12 cellular contexts compared by ENCODE assay signal in genomic region chr2:45637440-45637839, GRCh38. TPM values are rescaled to one million over a fixed set of nuclear protein-coding genes. Genes with fewer than 3 reads are reported as not detected.
DNase-seq lines count a peak whose midpoint lies in the region; ATAC-seq and TF ChIP-seq lines count a peak whose summit lies in the region.
"Had no signal": no experiment of that assay in that cellular context is flagged by ENCODE, and none has a peak within 500 bp of the region (broad histone marks: within the 10 kb centered on the region; RNA-seq: fewer than 3 reads in every experiment).

No MANE protein-coding gene starts in this region.

- no peaks in the 10 kb centered on the region for H3K9me3 Mint-ChIP-seq in type B pancreatic cell

- H3K27me3 Mint-ChIP-seq in type B pancreatic cell = peaks cover 63% of the 10 kb centered on the region

- no peaks in the 10 kb centered on the region for H3K36me3 ChIP-seq in kidney epithelial cell (ENCODE audit: control insufficient read depth, insufficient read depth, low read length)
- H3K36me3 ChIP-seq: heart right ventricle had no signal

- peak; percentile 50 for DNase-seq in RPMI7951 (ENCODE audit: low read depth)
- peak; percentile 67 for DNase-seq in kidney epithelial cell (ENCODE audit: low read depth)
- no peak for DNase-seq in type B pancreatic cell (ENCODE audit: extremely low spot score, unreplicated experiment)
- DNase-seq in NCI-H2081 treated with DMSO at 0.1 percent for 48 hours (lab: John Stamatoyannopoulos, UW) = no peak
- DNase-seq in activated CD4-positive, alpha-beta T cell treated with anti-CD3 and anti-CD28 coated beads for 4 hours = no peak
- DNase-seq: amniotic stem cell, DND-41, heart right ventricle, NCI-H1930 had no signal

- H3K36me3 Mint-ChIP-seq in type B pancreatic cell = no peaks in the 10 kb centered on the region

- ATAC-seq in GM18498 (IDR thresholded peaks at IDR 0.05; ENCODE audit: unreplicated experiment) (peak; percentile 82), HG02642 (IDR thresholded peaks at IDR 0.05; ENCODE audit: poor library complexity, unreplicated experiment) (peak; percentile 51), HG03139 (IDR thresholded peaks at IDR 0.05; ENCODE audit: unreplicated experiment) (no peak)

- no peak overlapping the region for H3K4me3 Mint-ChIP-seq in type B pancreatic cell

- TF ChIP-seq CTCF in kidney epithelial cell (IDR thresholded peaks at IDR 0.05; ENCODE audit: insufficient read depth, low read length, poor library complexity, severe bottlenecking) (no peak), type B pancreatic cell (conservative IDR thresholded peaks at IDR 0.05) (no peak)

- no peak overlapping the region for H3K27ac Mint-ChIP-seq in type B pancreatic cell

- no peak overlapping the region for H3K4me3 ChIP-seq in kidney epithelial cell (ENCODE audit: low read depth, low read length)
- H3K4me3 ChIP-seq: heart right ventricle had no signal

- H3K4me1 Mint-ChIP-seq in type B pancreatic cell (ENCODE audit: unreplicated experiment) = no peaks in the 10 kb centered on the region

- H3K27me3 ChIP-seq in kidney epithelial cell (ENCODE audit: control insufficient read depth, insufficient read depth, low read length) = peaks cover 3% of the 10 kb centered on the region

RNA-seq across cellular contexts. Expression of gene PRKCE, which starts 14.0 kb away (rescaled TPM):
- 28.2 and 30.2 TPM in 2 replicates for total RNA-seq in RPMI7951 (2014; rRNA removed; shearing (Covaris generic))
- 21.0 and 28.5 TPM in 2 replicates for total RNA-seq in kidney epithelial cell
- total RNA-seq in type B pancreatic cell (ENCODE audit: low replicate concordance) = 9.5 and 21.2 TPM in 2 replicates

RNA-seq across cellular contexts. Expression of gene SRBD1, which starts 26.4 kb away (rescaled TPM):
- total RNA-seq in RPMI7951 (2014; rRNA removed; shearing (Covaris generic)) = 13.4 and 19.7 TPM in 2 replicates
- 12.7 and 18.4 TPM in 2 replicates for total RNA-seq in kidney epithelial cell
- 10.7 and 19.3 TPM in 2 replicates for total RNA-seq in type B pancreatic cell (ENCODE audit: low replicate concordance)

Comparison
In these comparisons a context has a peak if more than half of its experiments do, and no peak if none do; other contexts are left out.
1. DNase-seq: peak in RPMI7951 (single experiment) and kidney epithelial cell (single experiment); none in type B pancreatic cell (single experiment), NCI-H2081 treated with DMSO at 0.1 percent for 48 hours (single experiment) and activated CD4-positive, alpha-beta T cell treated with anti-CD3 and anti-CD28 coated beads for 4 hours (0 of 2).